Comparison of ENCODE assay signal across 36 cellular contexts in the genomic region with DNA sequence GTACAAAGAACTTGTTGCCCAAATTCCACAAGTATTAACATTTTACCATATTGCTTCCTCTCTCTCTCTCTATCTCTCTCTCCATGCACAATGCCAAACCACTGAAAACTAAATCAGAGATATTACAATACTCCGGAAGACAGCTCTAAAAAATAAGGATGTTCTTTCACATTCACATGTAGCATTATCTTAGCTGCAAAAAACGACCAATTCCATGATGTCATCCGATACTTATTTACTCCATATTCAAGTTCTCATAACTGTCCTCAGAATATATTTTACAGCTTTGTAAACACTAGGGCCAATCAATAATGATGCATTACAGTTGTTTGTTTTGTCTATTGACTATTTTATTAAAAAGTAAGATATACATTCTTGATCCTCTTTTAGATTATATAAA. TPM values are rescaled to one million over a fixed set of nuclear protein-coding genes. Genes with fewer than 3 reads are reported as not detected.
"Had no signal": no experiment of that assay in that cellular context is flagged by ENCODE, and none has a peak within 500 bp of the region (broad histone marks: within the 10 kb centered on the region; RNA-seq: fewer than 3 reads in every experiment).

No MANE protein-coding gene starts in this region.

- H3K4me2 ChIP-seq: neural progenitor cell, smooth muscle cell had no signal

- H3K4me3 ChIP-seq: neural progenitor cell, ovary, psoas muscle, skin epidermis, smooth muscle cell, spleen, suprapubic skin, testis, tibial artery, transverse colon, upper lobe of right lung, uterus had no signal

- H3K79me2 ChIP-seq: parathyroid adenoma had no signal

- H3K9me3 Mint-ChIP-seq: natural killer cell had no signal

- ATAC-seq: naive thymus-derived CD4-positive, alpha-beta T cell; natural killer cell; psoas muscle; right cardiac atrium; sciatic nerve; stimulated activated naive CD8-positive, alpha-beta T cell treated with anti-CD3 and anti-CD28 coated beads, Interleukin-15, amount 100 ng/mL, for 72 hours; stimulated activated naive CD8-positive, alpha-beta T cell treated with anti-CD3 and anti-CD28 coated beads, Interleukin-15, Interleukin-2, amounts not matched to agents 100 U/mL and 50 U/mL, for 24 hours; upper lobe of right lung had no signal

- H3K27me3 Mint-ChIP-seq: progenitor cell of endocrine pancreas; stimulated activated memory B cell treated with anti-CD40 and anti-IgM and Interleukin-4, amounts not matched to agents 10 μg/mL and 1 μg/mL and 100 μg/mL, for 72 hours had no signal

- H3K4me1 ChIP-seq: parathyroid adenoma, psoas muscle, spleen, suprapubic skin, testis, tibial artery, transverse colon, upper lobe of right lung, uterus had no signal

- H3K36me3 Mint-ChIP-seq: naive thymus-derived CD4-positive, alpha-beta T cell; natural killer cell; neural progenitor cell; stimulated activated memory B cell treated with anti-CD40 and anti-IgM and Interleukin-4, amounts not matched to agents 10 μg/mL and 1 μg/mL and 100 μg/mL, for 72 hours; type B pancreatic cell had no signal

- H3K9me3 ChIP-seq: ovary, psoas muscle, suprapubic skin, testis, transverse colon, upper lobe of right lung, uterus had no signal

- H3K27ac ChIP-seq: neural progenitor cell, ovary, parathyroid adenoma, psoas muscle, skin epidermis, spleen, suprapubic skin, testis, tibial artery, transverse colon, upper lobe of right lung, uterus had no signal

- H3K4me3 Mint-ChIP-seq: naive thymus-derived CD4-positive, alpha-beta T cell; natural killer cell; neural progenitor cell; stimulated activated memory B cell treated with anti-CD40 and anti-IgM and Interleukin-4, amounts not matched to agents 10 μg/mL and 1 μg/mL and 100 μg/mL, for 72 hours; stimulated activated naive CD8-positive, alpha-beta T cell treated with anti-CD3 and anti-CD28 coated beads, Interleukin-15, amount 100 ng/mL, for 72 hours; type B pancreatic cell had no signal

- H3K36me3 ChIP-seq: neural progenitor cell, ovary, spleen, suprapubic skin, tibial artery, transverse colon, upper lobe of right lung, uterus had no signal

- H3K27me3 ChIP-seq: neural progenitor cell, ovary, spleen, suprapubic skin, testis, transverse colon, upper lobe of right lung, uterus had no signal

- H2AFZ ChIP-seq: neural progenitor cell, parathyroid adenoma had no signal

- DNase-seq: naive thymus-derived CD4-positive, alpha-beta T cell; natural killer cell; occipital lobe; ovary; posterior cingulate gyrus; psoas muscle; right cardiac atrium; stimulated activated CD4-positive, alpha-beta T cell treated with anti-CD3 and anti-CD28 coated beads, Interleukin-12 subunit alpha, Interleukin-12 subunit beta, amount 100 ng/mL, for 4 hours; stimulated activated CD4-positive, alpha-beta T cell treated with anti-CD3 and anti-CD28 coated beads, Interleukin-1b, Interleukin-23, amount 100 ng/mL, for 48 hours; stimulated activated CD4-positive, alpha-beta T cell treated with anti-CD3 and anti-CD28 coated beads, Interleukin-4, amount 100 ng/mL, for 1 hour; stimulated activated CD4-positive, alpha-beta T cell treated with anti-CD3 and anti-CD28 coated beads, Interleukin-4, amount 100 ng/mL, for 4 hours; stimulated activated CD8-positive, alpha-beta memory T cell treated with anti-CD3 and anti-CD28 coated beads, Interleukin-4, amount 100 ng/mL, for 48 hours; stimulated activated naive CD4-positive, alpha-beta T cell; stimulated activated naive CD8-positive, alpha-beta T cell treated with anti-CD3 and anti-CD28 coated beads, Interleukin-15, amount 100 ng/mL, for 72 hours; stimulated activated naive CD8-positive, alpha-beta T cell treated with anti-CD3 and anti-CD28 coated beads, Interleukin-15, Interleukin-2, amounts not matched to agents 100 U/mL and 50 U/mL, for 24 hours; substantia nigra; testis; tibial artery; transverse colon; uterus had no signal

- H3K27ac Mint-ChIP-seq: naive thymus-derived CD4-positive, alpha-beta T cell; natural killer cell; neural progenitor cell; stimulated activated memory B cell treated with anti-CD40 and anti-IgM and Interleukin-4, amounts not matched to agents 10 μg/mL and 1 μg/mL and 100 μg/mL, for 72 hours; stimulated activated naive CD8-positive, alpha-beta T cell treated with anti-CD3 and anti-CD28 coated beads, Interleukin-15, amount 100 ng/mL, for 72 hours; type B pancreatic cell had no signal

- H3K4me1 Mint-ChIP-seq: naive thymus-derived CD4-positive, alpha-beta T cell; natural killer cell; stimulated activated memory B cell treated with anti-CD40 and anti-IgM and Interleukin-4, amounts not matched to agents 10 μg/mL and 1 μg/mL and 100 μg/mL, for 72 hours; stimulated activated naive CD8-positive, alpha-beta T cell treated with anti-CD3 and anti-CD28 coated beads, Interleukin-15, amount 100 ng/mL, for 72 hours had no signal

- H3K9ac ChIP-seq: neural progenitor cell, parathyroid adenoma had no signal

RNA-seq across cellular contexts. Expression of a gene that starts 7.7 kb away (rescaled TPM):
- total RNA-seq: naive thymus-derived CD4-positive, alpha-beta T cell; natural killer cell; occipital lobe; osteoblast; ovary; progenitor cell of endocrine pancreas; psoas muscle; renal cortical epithelial cell; right cardiac atrium; sciatic nerve; smooth muscle cell; spleen; suprapubic skin; transverse colon; upper lobe of right lung; urinary bladder; uterus had no signal
- polyA plus RNA-seq: naive thymus-derived CD4-positive, alpha-beta T cell; neural cell; psoas muscle; right cardiac atrium; smooth muscle cell; spleen; thymus; urinary bladder had no signal
